In the genomic region with DNA sequence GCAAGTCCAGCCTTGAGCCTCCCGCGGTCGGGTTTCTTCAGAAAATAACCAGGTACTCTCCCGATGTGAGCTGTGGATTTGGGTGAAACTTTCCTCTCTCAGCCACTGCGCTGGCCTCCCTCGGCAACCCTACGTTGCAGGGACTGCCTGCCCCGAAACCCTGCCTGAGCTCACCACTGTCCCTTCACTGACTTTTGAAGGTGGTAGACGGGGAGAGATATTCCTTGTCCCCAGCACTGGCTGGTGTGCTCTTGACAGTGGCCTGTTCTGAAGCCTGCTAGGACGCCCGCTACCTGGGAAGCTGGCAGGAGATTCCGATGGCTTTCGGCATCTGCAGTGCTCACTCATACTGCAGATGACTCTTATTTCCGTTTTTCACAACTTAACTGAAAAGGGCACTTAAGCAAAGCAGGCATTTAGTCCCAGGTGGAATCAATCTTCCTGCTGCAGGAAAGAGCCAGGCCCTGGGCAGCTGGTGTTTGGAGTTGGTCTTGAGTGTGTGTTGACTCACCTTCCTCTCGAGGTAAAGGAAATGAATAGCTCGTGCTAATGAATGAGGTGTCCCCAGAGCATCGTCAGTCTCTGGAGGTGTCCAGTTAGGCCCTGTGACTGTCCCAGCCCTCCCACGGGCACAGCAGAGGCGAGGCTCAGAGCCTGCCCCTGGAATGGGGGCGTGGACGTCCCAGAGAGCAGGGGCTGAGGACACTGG, we compare ENCODE assay signal across 8 cellular contexts.
DNase-seq lines count a peak whose midpoint lies in the region; ATAC-seq and TF ChIP-seq lines count a peak whose summit lies in the region.

No MANE protein-coding gene starts in this region.

- no peaks in the 10 kb centered on the region for H3K27me3 ChIP-seq in WERI-Rb-1 (ENCODE audit: insufficient read depth, low read depth, severe bottlenecking)
- no peaks in the 10 kb centered on the region for H3K27me3 ChIP-seq in lung (ENCODE audit: control insufficient read depth, insufficient read depth)
- no peaks in the 10 kb centered on the region for H3K27me3 ChIP-seq in left ventricle myocardium inferior (ENCODE audit: low read depth)

- TF ChIP-seq CTCF in WERI-Rb-1 (IDR thresholded peaks at IDR 0.05; ENCODE audit: low read depth, low read length), result no peak
- no peak for TF ChIP-seq CTCF in lung (IDR thresholded peaks at IDR 0.05; ENCODE audit: control extremely low read depth, extremely low read depth)
- TF ChIP-seq CTCF in left ventricle myocardium inferior (IDR thresholded peaks at IDR 0.05; ENCODE audit: borderline replicate concordance), result no peak

- ATAC-seq in lung (ENCODE audit: insufficient read depth, low FRiP score) (peak; percentile 84), HG03045 (IDR thresholded peaks at IDR 0.05; ENCODE audit: unreplicated experiment) (no peak), GM21447 (IDR thresholded peaks at IDR 0.05; ENCODE audit: unreplicated experiment) (no peak)

- H3K4me1 ChIP-seq in lung (ENCODE audit: control insufficient read depth in 2 of 2, insufficient read depth in 2 of 2, low read length in 2 of 2) (no peaks in the 10 kb centered on the region), left ventricle myocardium inferior (no peaks in the 10 kb centered on the region)

- WGBS in lung, 2 donors, result 75 to 81% methylated on average over 21 of the region's 21 CpGs

- intact Hi-C loops in left ventricle myocardium inferior (cut with micrococcal nuclease), result no loop called here

- H3K4me3 ChIP-seq in WERI-Rb-1 (ENCODE audit: low read depth, low read length) (no peak overlapping the region), lung (no peak overlapping the region), left ventricle myocardium inferior (no peak overlapping the region)

- H3K27ac ChIP-seq in WERI-Rb-1 (peak overlapping the region; percentile 52), lung (ENCODE audit: low read depth in 1 of 2, low read length in 1 of 2) (no peak overlapping the region), left ventricle myocardium inferior (replicated peaks) (no peak overlapping the region)

- no peaks in the 10 kb centered on the region for H3K9me3 ChIP-seq in WERI-Rb-1 (ENCODE audit: severe bottlenecking)
- H3K9me3 ChIP-seq in lung (ENCODE audit: control insufficient read depth in 2 of 2, insufficient read depth in 1 of 2, low read length in 1 of 2), result no peaks in the 10 kb centered on the region
- H3K9me3 ChIP-seq in left ventricle myocardium inferior (replicated peaks), result no peaks in the 10 kb centered on the region

- DNase-seq in ELR (ENCODE audit: low read depth) (peak; percentile 56), NCI-H1436 treated with DMSO at 0.1 percent for 48 hours (lab: John Stamatoyannopoulos, UW) (peak; percentile 60), WERI-Rb-1 (no peak), lung (ENCODE audit: low spot score) (peak; percentile 58), left ventricle myocardium inferior (no peak), NCI-H1694 (lab: John Stamatoyannopoulos, UW) (no peak)

- H3K36me3 ChIP-seq in WERI-Rb-1 (no peaks in the 10 kb centered on the region), lung (ENCODE audit: control insufficient read depth in 2 of 2, insufficient read depth in 2 of 2, low read length in 2 of 2) (no peaks in the 10 kb centered on the region), left ventricle myocardium inferior (no peaks in the 10 kb centered on the region)

Comparison
In these comparisons a context has a peak if more than half of its experiments do, and no peak if none do; other contexts are left out.
1. DNase-seq: peak in ELR (single experiment), NCI-H1436 treated with DMSO at 0.1 percent for 48 hours (single experiment) and lung (single experiment); none in WERI-Rb-1 (single experiment), left ventricle myocardium inferior (single experiment) and NCI-H1694 (single experiment).